30 cellular contexts compared by ENCODE assay signal in the genomic region with DNA sequence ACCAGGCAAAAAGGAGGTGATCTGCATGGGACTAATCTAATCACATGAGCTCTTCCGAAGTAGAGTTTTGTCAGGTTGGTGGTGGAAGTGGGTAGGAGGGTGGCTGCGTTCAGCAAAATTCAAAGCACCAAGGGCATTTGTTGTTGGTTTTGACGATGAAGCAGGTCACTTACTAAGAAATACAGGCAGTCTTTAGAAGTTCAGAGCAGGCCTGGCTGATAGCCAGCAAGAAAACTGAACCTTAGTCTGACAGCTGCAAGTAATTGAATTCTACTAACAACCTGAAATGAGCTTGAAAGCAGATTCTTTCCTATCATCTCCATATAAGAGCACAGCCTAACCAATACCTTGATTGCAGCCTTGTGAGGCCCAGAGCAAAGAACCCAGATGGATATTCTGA.
"Had no signal": no experiment of that assay in that cellular context is flagged by ENCODE, and none has a peak within 500 bp of the region (broad histone marks: within the 10 kb centered on the region; RNA-seq: fewer than 3 reads in every experiment).

No MANE protein-coding gene starts in this region.

- H3K9me3 ChIP-seq: neutrophil, ovary, psoas muscle, right lobe of liver, sigmoid colon, suprapubic skin, testis, tibial artery, transverse colon, upper lobe of right lung had no signal

- H3K4me1 ChIP-seq: parathyroid adenoma, psoas muscle, right lobe of liver, sigmoid colon, spleen, suprapubic skin, testis, tibial artery, transverse colon, upper lobe of right lung, uterus had no signal

- H3K36me3 ChIP-seq: neutrophil, ovary, right lobe of liver, sigmoid colon, spleen, suprapubic skin, tibial artery, transverse colon, upper lobe of right lung, uterus had no signal

- H3K27ac ChIP-seq: neutrophil, ovary, parathyroid adenoma, psoas muscle, right lobe of liver, sigmoid colon, spleen, suprapubic skin, testis, tibial artery, transverse colon, upper lobe of right lung, uterus had no signal

- H3K4me3 ChIP-seq: ovary, psoas muscle, right lobe of liver, sigmoid colon, smooth muscle cell, spleen, suprapubic skin, testis, tibial artery, transverse colon, upper lobe of right lung, uterus had no signal

- DNase-seq: naive thymus-derived CD4-positive, alpha-beta T cell; natural killer cell; nephron progenitor cell; occipital lobe; ovary; posterior cingulate gyrus; psoas muscle; right cardiac atrium; right lobe of liver; sigmoid colon; spleen; stimulated activated CD4-positive, alpha-beta T cell treated with anti-CD3 and anti-CD28 coated beads, Interleukin-12 subunit alpha, Interleukin-12 subunit beta, amount 100 ng/mL, for 4 hours; stimulated activated CD4-positive, alpha-beta T cell treated with anti-CD3 and anti-CD28 coated beads, Interleukin-1b, Interleukin-23, amount 100 ng/mL, for 48 hours; stimulated activated CD4-positive, alpha-beta T cell treated with anti-CD3 and anti-CD28 coated beads, Interleukin-4, amount 100 ng/mL, for 1 hour; stimulated activated CD4-positive, alpha-beta T cell treated with anti-CD3 and anti-CD28 coated beads, Interleukin-4, amount 100 ng/mL, for 4 hours; stimulated activated CD8-positive, alpha-beta memory T cell treated with anti-CD3 and anti-CD28 coated beads, Interleukin-4, amount 100 ng/mL, for 48 hours; stimulated activated naive CD4-positive, alpha-beta T cell; stimulated activated naive CD8-positive, alpha-beta T cell treated with anti-CD3 and anti-CD28 coated beads, Interleukin-15, amount 100 ng/mL, for 72 hours; stimulated activated naive CD8-positive, alpha-beta T cell treated with anti-CD3 and anti-CD28 coated beads, Interleukin-15, Interleukin-2, amounts not matched to agents 100 U/mL and 50 U/mL, for 24 hours; substantia nigra; testis; tibial artery; transverse colon; upper lobe of right lung; uterus had no signal

- ATAC-seq: naive thymus-derived CD4-positive, alpha-beta T cell; natural killer cell; psoas muscle; right cardiac atrium; right lobe of liver; stimulated activated memory B cell treated with anti-CD40 and anti-IgM and Interleukin-4, amounts not matched to agents 10 μg/mL and 1 μg/mL and 100 μg/mL, for 72 hours; stimulated activated naive CD8-positive, alpha-beta T cell treated with anti-CD3 and anti-CD28 coated beads, Interleukin-15, amount 100 ng/mL, for 72 hours; stimulated activated naive CD8-positive, alpha-beta T cell treated with anti-CD3 and anti-CD28 coated beads, Interleukin-15, Interleukin-2, amounts not matched to agents 100 U/mL and 50 U/mL, for 24 hours; upper lobe of right lung had no signal

- H3K27me3 ChIP-seq: neutrophil, ovary, right lobe of liver, sigmoid colon, spleen, suprapubic skin, testis, tibial artery, transverse colon, upper lobe of right lung, uterus had no signal
